ENCODE assay signal across 1 cellular context in the genomic region with DNA sequence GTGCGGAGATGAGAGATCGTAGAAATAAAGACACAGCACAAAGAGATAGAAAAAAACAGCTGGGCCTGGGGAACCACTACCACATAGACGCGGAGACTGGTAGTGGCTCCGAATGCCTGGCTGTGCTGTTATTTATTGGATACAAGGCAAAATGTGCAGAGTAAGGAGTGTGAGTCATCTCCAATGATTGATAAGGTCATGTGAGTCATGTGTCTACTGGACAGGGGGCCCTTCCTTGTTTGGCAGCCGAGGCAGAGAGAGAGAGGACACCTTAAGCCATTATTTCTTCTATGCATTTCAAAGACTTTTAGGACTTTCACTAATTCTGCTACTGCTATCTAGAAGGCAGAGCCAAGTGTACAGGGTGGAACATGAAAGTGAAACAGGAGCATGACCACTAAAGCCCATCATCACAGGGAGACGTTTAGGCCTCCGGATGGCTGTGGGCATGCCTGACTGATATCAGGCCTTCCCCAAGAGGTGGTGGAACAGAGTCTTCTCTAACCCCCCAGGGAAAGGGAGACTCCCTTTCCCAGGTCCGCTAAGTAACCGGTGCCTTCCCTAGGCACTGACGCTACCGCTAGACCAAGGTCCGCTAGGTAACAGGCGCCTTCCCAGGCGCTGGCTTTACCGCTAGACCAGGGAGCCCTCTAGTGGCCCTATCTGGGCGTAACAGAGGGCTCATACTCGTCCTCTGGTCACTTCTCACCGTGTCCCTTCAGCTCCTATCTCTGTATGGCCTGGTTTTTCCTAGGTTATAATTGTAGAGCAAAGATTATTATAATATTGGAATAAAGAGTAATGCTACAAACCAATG.
TF ChIP-seq lines count a peak whose summit lies in the region.

No MANE protein-coding gene starts in this region.

TF ChIP-seq in H1, 55 proteins besides CTCF, POLR2A, EP300 and RAD21:
- no peak for TF ChIP-seq TAF1 (IDR thresholded peaks at IDR 0.05; ENCODE audit: low read depth, low read length)
- TF ChIP-seq FOSL1 (IDR thresholded peaks at IDR 0.05; ENCODE audit: insufficient read depth, low read depth, low read length): no peak
- no peak for TF ChIP-seq NRF1 (IDR thresholded peaks at IDR 0.05; ENCODE audit: low read depth, low read length)
- TF ChIP-seq SP1 (IDR thresholded peaks at IDR 0.05; ENCODE audit: low read depth, low read length): no peak
- TF ChIP-seq RBBP5 (IDR thresholded peaks at IDR 0.05; ENCODE audit: borderline replicate concordance, low read depth, low read length): no peak
- no peak for TF ChIP-seq KDM5A (IDR thresholded peaks at IDR 0.05; ENCODE audit: low read length)
- TF ChIP-seq JUND (IDR thresholded peaks at IDR 0.05; ENCODE audit: low read length): no peak
